Comparison of ENCODE assay signal across 20 cellular contexts in genomic region chr2:157190151-157190550, GRCh38.
DNase-seq lines count a peak whose midpoint lies in the region; ATAC-seq and TF ChIP-seq lines count a peak whose summit lies in the region.
"Had no signal": no experiment of that assay in that cellular context is flagged by ENCODE, and none has a peak within 500 bp of the region (broad histone marks: within the 10 kb centered on the region; RNA-seq: fewer than 3 reads in every experiment).

No MANE protein-coding gene starts in this region.

- H3K4me3 Mint-ChIP-seq in activated CD4-positive, alpha-beta memory T cell treated with anti-CD3 and anti-CD28 coated beads for 36 hours: no peak overlapping the region
- H3K4me3 Mint-ChIP-seq: activated T-cell treated with anti-CD3 and anti-CD28 coated beads, Interleukin-2, amount 50 U/mL, for 72 hours; dendritic cell treated with granulocyte-macrophage colony-stimulating factor and Interleukin-4, amounts not matched to agents 40 ng/mL and 50 ng/mL, for 4 days; stimulated activated naive CD8-positive, alpha-beta T cell treated with anti-CD3 and anti-CD28 coated beads, Interleukin-15, amount 100 ng/mL, for 72 hours had no signal

- H3K4me1 ChIP-seq in SJSA1 (replicated peaks) (peaks cover 14% of the 10 kb centered on the region), osteoblast (ENCODE audit: insufficient read depth, low read length) (peaks cover 48% of the 10 kb centered on the region), BE2C (no peaks in the 10 kb centered on the region)

- POLR2A ChIA-PET in activated CD4-positive, alpha-beta memory T cell treated with anti-CD3 and anti-CD28 coated beads for 36 hours (lab: Charles Lee): no interaction called here

- H3K27ac ChIP-seq in SJSA1: peak overlapping the region; percentile 53
- H3K27ac ChIP-seq in osteoblast (ENCODE audit: low read depth, low read length): peak overlapping the region; percentile 69

- no peaks in the 10 kb centered on the region for H3K36me3 ChIP-seq in SJSA1
- no peaks in the 10 kb centered on the region for H3K36me3 ChIP-seq in osteoblast (ENCODE audit: insufficient read depth, low read length)
- no peaks in the 10 kb centered on the region for H3K36me3 ChIP-seq in BE2C

- no peaks in the 10 kb centered on the region for H3K9me3 ChIP-seq in SJSA1 (replicated peaks)
- H3K9me3 ChIP-seq in osteoblast (ENCODE audit: low read depth, low read length): no peaks in the 10 kb centered on the region
- no peaks in the 10 kb centered on the region for H3K9me3 ChIP-seq in BE2C

- intact Hi-C loops in activated CD4-positive, alpha-beta memory T cell treated with anti-CD3 and anti-CD28 coated beads for 36 hours (cut with micrococcal nuclease): loop anchor here (5.0 to 10.0 kb wide), 2 partner anchors 285 to 603 kb away; no protein-coding TSS in a partner anchor

- no peaks in the 10 kb centered on the region for H3K9me3 Mint-ChIP-seq in activated CD4-positive, alpha-beta memory T cell treated with anti-CD3 and anti-CD28 coated beads for 36 hours
- H3K9me3 Mint-ChIP-seq: activated T-cell treated with anti-CD3 and anti-CD28 coated beads, Interleukin-2, amount 50 U/mL, for 72 hours; dendritic cell treated with granulocyte-macrophage colony-stimulating factor and Interleukin-4, amounts not matched to agents 40 ng/mL and 50 ng/mL, for 4 days; stimulated activated naive CD8-positive, alpha-beta T cell treated with anti-CD3 and anti-CD28 coated beads, Interleukin-15, amount 100 ng/mL, for 72 hours had no signal

- peak overlapping the region; percentile 50 for H2AFZ ChIP-seq in osteoblast (ENCODE audit: low read length)

- peaks cover 1% of the 10 kb centered on the region for H3K4me1 Mint-ChIP-seq in activated CD4-positive, alpha-beta memory T cell treated with anti-CD3 and anti-CD28 coated beads for 36 hours (ENCODE audit: low read depth)
- H3K4me1 Mint-ChIP-seq: stimulated activated naive CD8-positive, alpha-beta T cell treated with anti-CD3 and anti-CD28 coated beads, Interleukin-15, amount 100 ng/mL, for 72 hours had no signal

- H3K27ac Mint-ChIP-seq in activated CD4-positive, alpha-beta memory T cell treated with anti-CD3 and anti-CD28 coated beads for 36 hours: no peak overlapping the region
- H3K27ac Mint-ChIP-seq: activated T-cell treated with anti-CD3 and anti-CD28 coated beads, Interleukin-2, amount 50 U/mL, for 72 hours; dendritic cell treated with granulocyte-macrophage colony-stimulating factor and Interleukin-4, amounts not matched to agents 40 ng/mL and 50 ng/mL, for 4 days; stimulated activated naive CD8-positive, alpha-beta T cell treated with anti-CD3 and anti-CD28 coated beads, Interleukin-15, amount 100 ng/mL, for 72 hours had no signal

- DNase-seq in EL (peak; percentile 95), SJSA1 (ENCODE audit: low read depth in 1 of 2, low spot score in 2 of 2) (peak; percentile 57 to 68), fibroblast of peridontal ligament (ENCODE audit: extremely low read depth) (peak; percentile 60), osteoblast (ENCODE audit: insufficient read length, low spot score, missing footprints) (peak; percentile 81), BE2C (no peak), CD1c-positive myeloid dendritic cell (ENCODE audit: extremely low spot score) (no peak)
- no peak for DNase-seq in activated CD4-positive, alpha-beta memory T cell treated with anti-CD3 and anti-CD28 coated beads for 36 hours
- DNase-seq: activated CD4-positive, alpha-beta T cell treated with anti-CD3 and anti-CD28 coated beads, Interleukin-2, amount 50 U/mL, for 1 hour; activated T-cell treated with anti-CD3 and anti-CD28 coated beads, Interleukin-2, amount 50 U/mL, for 72 hours; amniotic stem cell; DND-41; foreskin melanocyte; NCI-H2081 treated with DMSO at 0.1 percent for 48 hours; occipital lobe; Right ventricle myocardium superior; stimulated activated naive CD8-positive, alpha-beta T cell treated with anti-CD3 and anti-CD28 coated beads, Interleukin-15, amount 100 ng/mL, for 72 hours had no signal

- no peak overlapping the region for H3K4me3 ChIP-seq in SJSA1
- no peak overlapping the region for H3K4me3 ChIP-seq in osteoblast (ENCODE audit: insufficient read depth, low read length)
- no peak overlapping the region for H3K4me3 ChIP-seq in BE2C (ENCODE audit: low read depth, low read length)
- H3K4me3 ChIP-seq: GM12878, smooth muscle cell had no signal

- no peaks in the 10 kb centered on the region for H3K79me2 ChIP-seq in osteoblast (ENCODE audit: insufficient read depth, low read length)

- no peak for TF ChIP-seq CTCF in osteoblast (IDR thresholded peaks at IDR 0.05; ENCODE audit: extremely low read depth, low read depth, low read length)
- no peak for TF ChIP-seq CTCF in BE2C (IDR thresholded peaks at IDR 0.05; ENCODE audit: low read depth, low read length)

- H3K27me3 ChIP-seq in SJSA1 (replicated peaks): no peaks in the 10 kb centered on the region
- no peaks in the 10 kb centered on the region for H3K27me3 ChIP-seq in osteoblast (ENCODE audit: insufficient read depth, low read length)
- H3K27me3 ChIP-seq in BE2C: no peaks in the 10 kb centered on the region

- H3K36me3 Mint-ChIP-seq in activated CD4-positive, alpha-beta memory T cell treated with anti-CD3 and anti-CD28 coated beads for 36 hours: no peaks in the 10 kb centered on the region

- CTCF ChIA-PET in activated CD4-positive, alpha-beta memory T cell treated with anti-CD3 and anti-CD28 coated beads for 36 hours (lab: Charles Lee): interaction anchor here (0.7 kb wide), 1 partner anchor 12 kb away, joined by 3 read pairs; no protein-coding TSS in a partner anchor

- H4K20me1 ChIP-seq in osteoblast (ENCODE audit: insufficient read depth, low read length): no peaks in the 10 kb centered on the region

- peak overlapping the region; percentile 25 for H3K4me2 ChIP-seq in osteoblast (ENCODE audit: insufficient read depth, low read length)
- H3K4me2 ChIP-seq: smooth muscle cell had no signal

- ATAC-seq in GM21619 (IDR thresholded peaks at IDR 0.05; ENCODE audit: unreplicated experiment): no peak
- ATAC-seq: activated T-cell treated with anti-CD3 and anti-CD28 coated beads, Interleukin-2, amount 50 U/mL, for 72 hours; stimulated activated naive CD8-positive, alpha-beta T cell treated with anti-CD3 and anti-CD28 coated beads, Interleukin-15, amount 100 ng/mL, for 72 hours had no signal

- H3K27me3 Mint-ChIP-seq in activated CD4-positive, alpha-beta memory T cell treated with anti-CD3 and anti-CD28 coated beads for 36 hours: peaks cover 5% of the 10 kb centered on the region
- H3K27me3 Mint-ChIP-seq: dendritic cell treated with granulocyte-macrophage colony-stimulating factor and Interleukin-4, amounts not matched to agents 40 ng/mL and 50 ng/mL, for 4 days had no signal

Comparison
In these comparisons a context has a peak if more than half of its experiments do, and no peak if none do; other contexts are left out.
1. DNase-seq: peak in EL (single experiment), SJSA1 (2 of 2), fibroblast of peridontal ligament (single experiment) and osteoblast (single experiment); none in BE2C (single experiment), activated CD4-positive, alpha-beta memory T cell treated with anti-CD3 and anti-CD28 coated beads for 36 hours (single experiment) and CD1c-positive myeloid dendritic cell (single experiment).